Comparison of ENCODE assay signal across 22 cellular contexts in the genomic region with DNA sequence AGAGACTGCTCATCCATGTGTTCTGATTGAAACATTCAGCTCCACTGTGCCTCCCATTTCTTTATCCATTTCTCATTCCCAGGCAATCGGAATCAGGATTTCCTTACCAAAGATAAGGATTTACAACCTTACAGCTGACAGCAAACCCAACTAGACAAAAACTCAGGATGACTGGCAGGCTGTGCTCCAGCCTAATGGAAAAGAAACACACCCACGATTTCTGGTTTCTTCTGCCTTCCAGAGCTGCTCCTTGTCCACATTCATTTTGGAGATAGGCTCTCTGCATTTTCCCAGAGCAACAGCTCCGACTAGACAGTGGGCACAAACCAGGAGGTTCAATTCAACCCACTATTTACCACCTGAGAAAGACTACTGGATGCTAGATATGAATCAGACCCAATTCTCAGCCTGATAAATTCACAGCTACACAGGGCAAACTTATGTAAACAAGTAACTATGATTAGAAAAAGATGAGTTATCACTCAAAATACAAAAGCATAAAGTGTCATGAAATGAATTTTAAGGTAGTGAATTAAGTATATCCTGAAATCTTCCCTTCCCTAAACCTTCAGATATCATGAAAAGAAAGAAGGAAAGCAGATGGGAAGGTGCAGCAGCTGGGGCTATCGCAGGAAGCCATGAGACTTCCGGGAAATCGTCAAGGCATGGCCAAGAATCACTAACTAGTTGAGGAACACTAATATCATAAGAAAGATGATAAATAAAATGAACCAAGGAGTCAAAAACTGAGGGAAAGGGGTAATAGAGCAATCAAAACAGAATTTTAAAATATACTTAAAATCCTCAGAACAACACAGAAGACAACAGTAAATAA. TPM values are rescaled to one million over a fixed set of nuclear protein-coding genes. Genes with fewer than 3 reads are reported as not detected.
DNase-seq lines count a peak whose midpoint lies in the region; ATAC-seq and TF ChIP-seq lines count a peak whose summit lies in the region.
"Had no signal": no experiment of that assay in that cellular context is flagged by ENCODE, and none has a peak within 500 bp of the region (broad histone marks: within the 10 kb centered on the region; RNA-seq: fewer than 3 reads in every experiment).

No MANE protein-coding gene starts in this region.

- H3K4me3 Mint-ChIP-seq in activated T-cell treated with anti-CD3 and anti-CD28 coated beads, Interleukin-2, amount 50 U/mL, for 24 hours, result no peak overlapping the region
- H3K4me3 Mint-ChIP-seq in CD4-positive, CD25-positive, alpha-beta regulatory T cell, result no peak overlapping the region
- H3K4me3 Mint-ChIP-seq in activated T-helper 17 cell treated with anti-CD3 and anti-CD28 coated beads, Interleukin-2, amount 50 U/mL, for 72 hours, result peak overlapping the region; percentile 62
- H3K4me3 Mint-ChIP-seq in naive thymus-derived CD4-positive, alpha-beta T cell, result peak overlapping the region in 1 of 10 donors; percentile 0

- H3K27me3 Mint-ChIP-seq in activated T-cell treated with anti-CD3 and anti-CD28 coated beads, Interleukin-2, amount 50 U/mL, for 24 hours, result no peaks in the 10 kb centered on the region
- no peaks in the 10 kb centered on the region for H3K27me3 Mint-ChIP-seq in CD4-positive, CD25-positive, alpha-beta regulatory T cell
- H3K27me3 Mint-ChIP-seq in activated T-helper 17 cell treated with anti-CD3 and anti-CD28 coated beads, Interleukin-2, amount 50 U/mL, for 72 hours, result no peaks in the 10 kb centered on the region
- no peaks in the 10 kb centered on the region for H3K27me3 Mint-ChIP-seq in naive thymus-derived CD4-positive, alpha-beta T cell

- DNase-seq in activated T-cell treated with anti-CD3 and anti-CD28 coated beads, Interleukin-2, amount 50 U/mL, for 24 hours, result no peak
- DNase-seq in activated T-cell treated with anti-CD3 and anti-CD28 coated beads for 4 hours (no peak), testis (no peak), 8988T (no peak)
- DNase-seq in CD4-positive, CD25-positive, alpha-beta regulatory T cell, result no peak
- DNase-seq in naive thymus-derived CD4-positive, alpha-beta T cell, result no peak
- DNase-seq: activated CD8-positive, alpha-beta memory T cell treated with anti-CD3 and anti-CD28 coated beads, Interleukin-2, amount 50 U/mL, for 4 hours; DMS53; effector CD4-positive, alpha-beta T cell; KG1; lower lobe of right lung; NCI-H1436; NCI-H510A; NK-92 treated with Interleukin-12 subunit alpha and Interleukin-12 subunit beta, amount 100 ng/mL, for 24 hours; stimulated activated CD4-positive, alpha-beta T cell treated with anti-CD3 and anti-CD28 coated beads, Interleukin-4, amount 100 ng/mL, for 24 hours had no signal

- CTCF ChIA-PET in naive thymus-derived CD4-positive, alpha-beta T cell (lab: Charles Lee), result interaction anchor here (0.6 kb wide), 1 partner anchor 211 kb away, joined by 3 read pairs; no protein-coding TSS in a partner anchor

- peaks cover 4% of the 10 kb centered on the region for H3K4me1 ChIP-seq in CD4-positive, CD25-positive, alpha-beta regulatory T cell (ENCODE audit: control insufficient read depth, insufficient read depth, low read length, poor library complexity, severe bottlenecking)
- peaks cover 4 to 5% of the 10 kb centered on the region in 2 donors for H3K4me1 ChIP-seq in naive thymus-derived CD4-positive, alpha-beta T cell (ENCODE audit: control insufficient read depth in 2 of 2, insufficient read depth in 2 of 2, low read length in 2 of 2)
- no peaks in the 10 kb centered on the region for H3K4me1 ChIP-seq in testis
- H3K4me1 ChIP-seq: esophagus muscularis mucosa, gastroesophageal sphincter, lower lobe of right lung had no signal

- H3K27ac Mint-ChIP-seq in activated T-cell treated with anti-CD3 and anti-CD28 coated beads, Interleukin-2, amount 50 U/mL, for 24 hours, result peak overlapping the region; percentile 64
- peak overlapping the region; percentile 18 to 57 (median 20) for H3K27ac Mint-ChIP-seq in CD4-positive, CD25-positive, alpha-beta regulatory T cell
- H3K27ac Mint-ChIP-seq in activated T-helper 17 cell treated with anti-CD3 and anti-CD28 coated beads, Interleukin-2, amount 50 U/mL, for 72 hours, result peak overlapping the region; percentile 70
- peak overlapping the region in 8 of 9 donors; percentile 37 to 84 (median 62) for H3K27ac Mint-ChIP-seq in naive thymus-derived CD4-positive, alpha-beta T cell

- no peak for TF ChIP-seq POLR2A in testis (IDR thresholded peaks at IDR 0.05)

- no peak overlapping the region for H3K27ac ChIP-seq in CD4-positive, CD25-positive, alpha-beta regulatory T cell (ENCODE audit: insufficient read depth, low read length, poor library complexity, severe bottlenecking)
- H3K27ac ChIP-seq in naive thymus-derived CD4-positive, alpha-beta T cell (ENCODE audit: low read depth, low read length), result no peak overlapping the region
- no peak overlapping the region for H3K27ac ChIP-seq in testis
- H3K27ac ChIP-seq: C4-2B, esophagus muscularis mucosa, gastroesophageal sphincter, lower lobe of right lung had no signal

- peaks cover 97% of the 10 kb centered on the region for H3K36me3 Mint-ChIP-seq in activated T-cell treated with anti-CD3 and anti-CD28 coated beads, Interleukin-2, amount 50 U/mL, for 24 hours (ENCODE audit: low read depth)
- peaks cover 62% of the 10 kb centered on the region for H3K36me3 Mint-ChIP-seq in CD4-positive, CD25-positive, alpha-beta regulatory T cell
- peaks cover 100% of the 10 kb centered on the region for H3K36me3 Mint-ChIP-seq in activated T-helper 17 cell treated with anti-CD3 and anti-CD28 coated beads, Interleukin-2, amount 50 U/mL, for 72 hours (ENCODE audit: low read depth)
- H3K36me3 Mint-ChIP-seq in naive thymus-derived CD4-positive, alpha-beta T cell, result peaks cover 11 to 70% (median 45%) of the 10 kb centered on the region in 5 donors

- no peak for ATAC-seq in CD4-positive, CD25-positive, alpha-beta regulatory T cell (ENCODE audit: low read depth in 2 of 2)
- peak; percentile 64 for ATAC-seq in activated T-helper 17 cell treated with anti-CD3 and anti-CD28 coated beads, Interleukin-2, amount 50 U/mL, for 72 hours (replicated peaks)
- no peak for ATAC-seq in naive thymus-derived CD4-positive, alpha-beta T cell
- no peak for ATAC-seq in GM19328 (IDR thresholded peaks at IDR 0.05; ENCODE audit: unreplicated experiment)
- ATAC-seq: gastroesophageal sphincter, lower lobe of right lung, Panc1 had no signal

- no peaks in the 10 kb centered on the region for H3K27me3 ChIP-seq in CD4-positive, CD25-positive, alpha-beta regulatory T cell (ENCODE audit: control insufficient read depth, insufficient read depth, low read length)
- H3K27me3 ChIP-seq in naive thymus-derived CD4-positive, alpha-beta T cell (ENCODE audit: control insufficient read depth in 2 of 2, insufficient read depth in 2 of 2, low read length in 2 of 2), result no peaks in the 10 kb centered on the region
- no peaks in the 10 kb centered on the region for H3K27me3 ChIP-seq in testis
- H3K27me3 ChIP-seq: esophagus muscularis mucosa, gastroesophageal sphincter had no signal

- intact Hi-C loops in naive thymus-derived CD4-positive, alpha-beta T cell (cut with micrococcal nuclease), result loop anchor here in 1 of 2 donors (10.0 kb wide), 1 partner anchor 139 kb away; the partner anchor contains the start of gene GLG1
- intact Hi-C loops in testis (cut with DNase I; ENCODE audit: low total_unique reads), result no loop called here

- 73 to 82% methylated on average over 6 of the region's 6 CpGs for WGBS in testis, 2 donors

- TF ChIP-seq CTCF in testis (IDR thresholded peaks at IDR 0.05), result no peak

- H3K36me3 ChIP-seq in CD4-positive, CD25-positive, alpha-beta regulatory T cell (ENCODE audit: control insufficient read depth, insufficient read depth, low read length), result peaks cover 95% of the 10 kb centered on the region
- peaks cover 28 to 96% (median 60%) of the 10 kb centered on the region in 3 experiments for H3K36me3 ChIP-seq in naive thymus-derived CD4-positive, alpha-beta T cell (ENCODE audit: control insufficient read depth in 2 of 3, insufficient read depth in 3 of 3, low read length in 3 of 3)
- H3K36me3 ChIP-seq in testis (ENCODE audit: low read depth, missing control alignments), result no peaks in the 10 kb centered on the region

- H3K4me1 Mint-ChIP-seq in activated T-cell treated with anti-CD3 and anti-CD28 coated beads, Interleukin-2, amount 50 U/mL, for 24 hours (ENCODE audit: low read depth), result peaks cover 24% of the 10 kb centered on the region
- peaks cover 5 to 16% (median 11%) of the 10 kb centered on the region in 4 donors for H3K4me1 Mint-ChIP-seq in CD4-positive, CD25-positive, alpha-beta regulatory T cell
- H3K4me1 Mint-ChIP-seq in activated T-helper 17 cell treated with anti-CD3 and anti-CD28 coated beads, Interleukin-2, amount 50 U/mL, for 72 hours, result peaks cover 21% of the 10 kb centered on the region
- H3K4me1 Mint-ChIP-seq in naive thymus-derived CD4-positive, alpha-beta T cell, result peaks cover 10 to 20% (median 16%) of the 10 kb centered on the region in 7 donors

- POLR2A ChIA-PET in naive thymus-derived CD4-positive, alpha-beta T cell (lab: Charles Lee), result no interaction called here

- H3K4me3 ChIP-seq in CD4-positive, CD25-positive, alpha-beta regulatory T cell (ENCODE audit: low read depth, low read length), result no peak overlapping the region
- no peak overlapping the region for H3K4me3 ChIP-seq in naive thymus-derived CD4-positive, alpha-beta T cell (ENCODE audit: low read length)
- no peak overlapping the region for H3K4me3 ChIP-seq in testis
- H3K4me3 ChIP-seq: esophagus muscularis mucosa, gastroesophageal sphincter, lower lobe of right lung had no signal

- no peaks in the 10 kb centered on the region for H3K9me3 ChIP-seq in CD4-positive, CD25-positive, alpha-beta regulatory T cell (ENCODE audit: control insufficient read depth in 2 of 2, low read length in 2 of 2)
- no peaks in the 10 kb centered on the region for H3K9me3 ChIP-seq in naive thymus-derived CD4-positive, alpha-beta T cell (ENCODE audit: control insufficient read depth in 2 of 3, low read length in 3 of 3)
- no peaks in the 10 kb centered on the region for H3K9me3 ChIP-seq in testis
- H3K9me3 ChIP-seq: esophagus muscularis mucosa, gastroesophageal sphincter, lower lobe of right lung had no signal

- H3K9me3 Mint-ChIP-seq in activated T-cell treated with anti-CD3 and anti-CD28 coated beads, Interleukin-2, amount 50 U/mL, for 24 hours, result no peaks in the 10 kb centered on the region
- H3K9me3 Mint-ChIP-seq in CD4-positive, CD25-positive, alpha-beta regulatory T cell, result no peaks in the 10 kb centered on the region
- no peaks in the 10 kb centered on the region for H3K9me3 Mint-ChIP-seq in activated T-helper 17 cell treated with anti-CD3 and anti-CD28 coated beads, Interleukin-2, amount 50 U/mL, for 72 hours
- no peaks in the 10 kb centered on the region for H3K9me3 Mint-ChIP-seq in naive thymus-derived CD4-positive, alpha-beta T cell

RNA-seq across cellular contexts. Expression of gene CLEC18B, which starts 44.8 kb away (rescaled TPM):
- total RNA-seq in CD4-positive, CD25-positive, alpha-beta regulatory T cell, result 0.91 TPM
- polyA plus RNA-seq in CD4-positive, CD25-positive, alpha-beta regulatory T cell, result not detected
- total RNA-seq in activated T-helper 17 cell treated with anti-CD3 and anti-CD28 coated beads, Interleukin-2, amount 50 U/mL, for 72 hours, result 1 to 10 TPM; 1.2 to 2.0 TPM
- 1 to 10 TPM in 4 of 5 experiments, under 1 TPM in 1; 0.49 to 3.0 (median 1.5) TPM for total RNA-seq in naive thymus-derived CD4-positive, alpha-beta T cell
- not detected for polyA plus RNA-seq in naive thymus-derived CD4-positive, alpha-beta T cell
- 10 to 100 TPM; 16.4 to 42.8 TPM for total RNA-seq in testis
- 13.7 TPM for polyA plus RNA-seq in testis (ENCODE audit: insufficient read depth, low read depth, low replicate concordance)
- total RNA-seq: urinary bladder had no signal

Comparison
In these comparisons a context has a peak if more than half of its experiments do, and no peak if none do; other contexts are left out.
1. H3K27ac Mint-ChIP-seq: peak in every context shown above with its lines; median percentile 70 in activated T-helper 17 cell treated with anti-CD3 and anti-CD28 coated beads, Interleukin-2, amount 50 U/mL, for 72 hours; 64 in activated T-cell treated with anti-CD3 and anti-CD28 coated beads, Interleukin-2, amount 50 U/mL, for 24 hours; 62 in naive thymus-derived CD4-positive, alpha-beta T cell; 20 in CD4-positive, CD25-positive, alpha-beta regulatory T cell.